Comparison of ENCODE assay signal across 12 cellular contexts in the genomic region with DNA sequence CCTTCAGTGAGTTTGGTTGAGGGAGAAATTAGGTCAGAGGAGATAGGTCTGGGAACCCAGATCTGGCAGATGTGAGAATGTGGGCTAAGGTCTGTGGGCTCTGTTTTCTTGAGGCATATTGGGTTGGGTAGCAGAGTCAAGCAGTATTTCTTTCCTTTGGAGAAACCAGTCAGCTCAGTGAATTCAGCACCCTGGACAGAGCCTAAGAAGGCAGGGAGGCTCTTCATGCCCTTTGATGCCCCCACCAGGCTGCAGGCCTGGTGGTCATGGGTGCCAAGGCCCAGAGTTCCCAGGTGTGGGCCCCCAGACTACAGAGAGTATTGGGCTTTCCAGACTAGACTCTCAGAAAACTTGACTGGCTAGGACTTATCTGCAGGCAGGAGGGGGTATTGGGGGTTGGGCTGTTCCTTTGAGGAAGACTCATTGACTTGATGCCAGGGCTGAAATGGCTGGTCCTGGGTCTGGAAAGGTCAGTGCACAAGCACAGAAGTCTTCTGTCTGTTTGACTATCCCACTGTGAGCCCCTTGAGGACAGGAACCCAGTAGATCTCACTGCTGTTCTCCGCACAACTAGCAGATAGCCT. TPM values are rescaled to one million over a fixed set of nuclear protein-coding genes. Genes with fewer than 3 reads are reported as not detected.
DNase-seq lines count a peak whose midpoint lies in the region; ATAC-seq, FAIRE-seq and TF ChIP-seq lines count a peak whose summit lies in the region.
"Had no signal": no experiment of that assay in that cellular context is flagged by ENCODE, and none has a peak within 500 bp of the region (broad histone marks: within the 10 kb centered on the region; RNA-seq: fewer than 3 reads in every experiment).

No MANE protein-coding gene starts in this region.

- H3K9ac ChIP-seq in MM.1S (ENCODE audit: low read length) = no peak overlapping the region
- no peak overlapping the region for H3K9ac ChIP-seq in K562 (ENCODE audit: insufficient read depth in 1 of 2, low read depth in 2 of 2, low read length in 2 of 2)
- H3K9ac ChIP-seq: parathyroid adenoma had no signal

- H3K9me3 ChIP-seq in MM.1S (replicated peaks; ENCODE audit: insufficient read depth, low read length) (no peaks in the 10 kb centered on the region), K562 (replicated peaks; ENCODE audit: control insufficient read depth, insufficient read depth, low read depth, low read length) (no peaks in the 10 kb centered on the region)

- H3K79me2 ChIP-seq in MM.1S (ENCODE audit: low read length) = no peaks in the 10 kb centered on the region
- no peaks in the 10 kb centered on the region for H3K79me2 ChIP-seq in K562 (ENCODE audit: control insufficient read depth, insufficient read depth, low read length)
- H3K79me2 ChIP-seq: parathyroid adenoma had no signal

- no peak overlapping the region for H3K27ac Mint-ChIP-seq in effector memory CD8-positive, alpha-beta T cell

- H2AFZ ChIP-seq in MM.1S (ENCODE audit: low read length) = no peak overlapping the region
- no peak overlapping the region for H2AFZ ChIP-seq in K562 (ENCODE audit: low read depth, low read length)
- H2AFZ ChIP-seq: parathyroid adenoma had no signal

- peaks cover 23 to 92% of the 10 kb centered on the region in 2 donors for H3K27me3 Mint-ChIP-seq in effector memory CD8-positive, alpha-beta T cell

- POLR2A ChIA-PET in K562 (lab: Yijun Ruan, JAX) = no interaction called here

- H4K20me1 ChIP-seq in MM.1S (ENCODE audit: insufficient read depth, low read length) = no peaks in the 10 kb centered on the region
- H4K20me1 ChIP-seq in K562 (replicated peaks; ENCODE audit: control insufficient read depth, insufficient read depth, low read length) = peaks cover 7% of the 10 kb centered on the region; the same call in 1 of the 2 replicates

- H3K4me1 Mint-ChIP-seq in effector memory CD8-positive, alpha-beta T cell (ENCODE audit: low read depth in 2 of 2) = no peaks in the 10 kb centered on the region

- peaks cover 37% of the 10 kb centered on the region for H3K27me3 ChIP-seq in MM.1S (replicated peaks; ENCODE audit: insufficient read depth, low read length)
- H3K27me3 ChIP-seq in K562 (ENCODE audit: control insufficient read depth in 2 of 2, insufficient read depth in 2 of 2, low read length in 2 of 2) = peaks cover 0 to 27% of the 10 kb centered on the region in 2 experiments; a peak in 3 of 5 replicates

- H3K4me3 Mint-ChIP-seq in effector memory CD8-positive, alpha-beta T cell = no peak overlapping the region

- TF ChIP-seq POLR2A in K562 (conservative IDR thresholded peaks at IDR 0.05) = no peak

- FAIRE-seq in K562 (lab: Jason Lieb, UNC) = no peak

- no peaks in the 10 kb centered on the region for H3K4me1 ChIP-seq in MM.1S (ENCODE audit: low read length)
- no peaks in the 10 kb centered on the region for H3K4me1 ChIP-seq in K562 (replicated peaks in 1 of 2; ENCODE audit: control insufficient read depth in 2 of 2, insufficient read depth in 2 of 2, low read length in 2 of 2)

- DNase-seq in GM12865 (ENCODE audit: low read depth) = peak; percentile 40
- peak; percentile 49 for DNase-seq in MM.1S
- peak in 1 of 4 experiments; percentile 36 for DNase-seq in K562 (ENCODE audit: extremely low read depth in 1 of 4, low spot score in 3 of 4)
- peak; percentile 21 for DNase-seq in medulla oblongata (ENCODE audit: extremely low spot score)
- DNase-seq in effector memory CD8-positive, alpha-beta T cell = no peak
- DNase-seq in NCI-H146 (lab: John Stamatoyannopoulos, UW) = no peak
- DNase-seq: activated gamma-delta T cell treated with Interleukin-2 at 50 U/mL for 16 hours, DMS79, NCI-H748 treated with DMSO at 0.1 percent for 48 hours had no signal

- ATAC-seq in K562 (no peak), GM18498 (IDR thresholded peaks at IDR 0.05; ENCODE audit: unreplicated experiment) (no peak), HG02885 (IDR thresholded peaks at IDR 0.05; ENCODE audit: poor library complexity, unreplicated experiment) (no peak)
- ATAC-seq in effector memory CD8-positive, alpha-beta T cell (replicated peaks) = no peak

- H3F3A ChIP-seq in MM.1S (ENCODE audit: insufficient read depth, low read length) = no peaks in the 10 kb centered on the region

- H3K4me3 ChIP-seq in GM12865 (ENCODE audit: low read depth, low read length) (no peak overlapping the region), MM.1S (ENCODE audit: low read length) (no peak overlapping the region), K562 (no peak overlapping the region)

- CTCF ChIA-PET in K562 (lab: Yijun Ruan, JAX; ENCODE audit: low intra/inter-chr PET ratio) = no interaction called here

- in situ Hi-C loops in K562 (cut with MboI) = no loop called here

- H3K36me3 Mint-ChIP-seq in effector memory CD8-positive, alpha-beta T cell (ENCODE audit: insufficient read depth) = no peaks in the 10 kb centered on the region

- intact Hi-C loops in K562 (cut with micrococcal nuclease) = no loop called here

- no peak overlapping the region for H3K4me2 ChIP-seq in MM.1S (ENCODE audit: low read depth, low read length)
- no peak overlapping the region for H3K4me2 ChIP-seq in K562 (ENCODE audit: insufficient read depth, low read length)

- 17% methylated on average over 1 of the region's 1 CpG for WGBS in K562 (ENCODE audit: insufficient coverage, low coverage, missing lambda C conversion rate)

- no peaks in the 10 kb centered on the region for H3K9me1 ChIP-seq in K562 (ENCODE audit: control insufficient read depth, insufficient read depth, low read length)

- no peaks in the 10 kb centered on the region for H3K9me2 ChIP-seq in MM.1S (replicated peaks; ENCODE audit: insufficient read depth, low read length)

- BruUV-seq in K562 (replicated peaks; lab: Mats Ljungman, UMichigan) = no TSS peak

- TF ChIP-seq RAD21 in K562 (CRISPR knock-in tag; conservative IDR thresholded peaks at IDR 0.05 in 1 of 2, IDR thresholded peaks at IDR 0.05 in 1 of 2) = no peak

- H3K9me3 Mint-ChIP-seq in effector memory CD8-positive, alpha-beta T cell = peaks cover 0 to 4% of the 10 kb centered on the region in 2 donors

- no peaks in the 10 kb centered on the region for H3K36me3 ChIP-seq in MM.1S (replicated peaks; ENCODE audit: insufficient read depth, low read length)
- H3K36me3 ChIP-seq in K562 (ENCODE audit: control insufficient read depth, insufficient read depth, low read length) = no peaks in the 10 kb centered on the region

- TF ChIP-seq CTCF in GM12865 (IDR thresholded peaks at IDR 0.05; ENCODE audit: insufficient read depth, low read depth, low read length, missing control alignments) = no peak
- no peak for TF ChIP-seq CTCF in MM.1S (IDR thresholded peaks at IDR 0.05; ENCODE audit: low read length)
- no peak for TF ChIP-seq CTCF in K562 (IDR thresholded peaks at IDR 0.05 in 2 of 3, conservative IDR thresholded peaks at IDR 0.05 in 1 of 3; ENCODE audit: insufficient read depth in 2 of 3, low read depth in 1 of 3, low read length in 3 of 3)

- TF ChIP-seq EP300 in K562 (IDR thresholded peaks at IDR 0.05; ENCODE audit: low read length) = no peak

- H3K27ac ChIP-seq in MM.1S (ENCODE audit: low read length) (no peak overlapping the region), K562 (ENCODE audit: extremely low read depth, low read depth, low read length) (no peak overlapping the region)
- H3K27ac ChIP-seq: parathyroid adenoma had no signal

TF ChIP-seq in K562, 482 proteins besides CTCF, POLR2A, EP300 and RAD21 (continues in another document):
- TF ChIP-seq, protein P1, sequence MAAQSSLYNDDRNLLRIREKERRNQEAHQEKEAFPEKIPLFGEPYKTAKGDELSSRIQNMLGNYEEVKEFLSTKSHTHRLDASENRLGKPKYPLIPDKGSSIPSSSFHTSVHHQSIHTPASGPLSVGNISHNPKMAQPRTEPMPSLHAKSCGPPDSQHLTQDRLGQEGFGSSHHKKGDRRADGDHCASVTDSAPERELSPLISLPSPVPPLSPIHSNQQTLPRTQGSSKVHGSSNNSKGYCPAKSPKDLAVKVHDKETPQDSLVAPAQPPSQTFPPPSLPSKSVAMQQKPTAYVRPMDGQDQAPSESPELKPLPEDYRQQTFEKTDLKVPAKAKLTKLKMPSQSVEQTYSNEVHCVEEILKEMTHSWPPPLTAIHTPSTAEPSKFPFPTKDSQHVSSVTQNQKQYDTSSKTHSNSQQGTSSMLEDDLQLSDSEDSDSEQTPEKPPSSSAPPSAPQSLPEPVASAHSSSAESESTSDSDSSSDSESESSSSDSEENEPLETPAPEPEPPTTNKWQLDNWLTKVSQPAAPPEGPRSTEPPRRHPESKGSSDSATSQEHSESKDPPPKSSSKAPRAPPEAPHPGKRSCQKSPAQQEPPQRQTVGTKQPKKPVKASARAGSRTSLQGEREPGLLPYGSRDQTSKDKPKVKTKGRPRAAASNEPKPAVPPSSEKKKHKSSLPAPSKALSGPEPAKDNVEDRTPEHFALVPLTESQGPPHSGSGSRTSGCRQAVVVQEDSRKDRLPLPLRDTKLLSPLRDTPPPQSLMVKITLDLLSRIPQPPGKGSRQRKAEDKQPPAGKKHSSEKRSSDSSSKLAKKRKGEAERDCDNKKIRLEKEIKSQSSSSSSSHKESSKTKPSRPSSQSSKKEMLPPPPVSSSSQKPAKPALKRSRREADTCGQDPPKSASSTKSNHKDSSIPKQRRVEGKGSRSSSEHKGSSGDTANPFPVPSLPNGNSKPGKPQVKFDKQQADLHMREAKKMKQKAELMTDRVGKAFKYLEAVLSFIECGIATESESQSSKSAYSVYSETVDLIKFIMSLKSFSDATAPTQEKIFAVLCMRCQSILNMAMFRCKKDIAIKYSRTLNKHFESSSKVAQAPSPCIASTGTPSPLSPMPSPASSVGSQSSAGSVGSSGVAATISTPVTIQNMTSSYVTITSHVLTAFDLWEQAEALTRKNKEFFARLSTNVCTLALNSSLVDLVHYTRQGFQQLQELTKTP (IDR thresholded peaks at IDR 0.05; ENCODE audit: low read depth in 1 of 2, partially characterized antibody in 2 of 2) = peak in 1 of 2 experiments; percentile 55

RNA-seq across cellular contexts. Expression of a gene that starts 45.3 kb away (rescaled TPM):
- total RNA-seq in K562 (2011; cell fraction: chromatin; rRNA removed; ENCODE audit: low replicate concordance) = 0.42 TPM in 1 of 2 replicates, not detected in the other
- 0.26 and 1.7 TPM in 2 replicates for total RNA-seq in K562 (2011; cell fraction: nucleolus; rRNA removed)
- 0.38 and 1.0 TPM in 2 replicates for total RNA-seq in K562 (2011; cell fraction: nucleoplasm; rRNA removed)
- total RNA-seq in K562 (2014; rRNA removed) = 0.09 and 0.33 TPM in 2 replicates
- total RNA-seq in K562 (2014; rRNA removed; fragmentation: Illumina TruSeq; extraction: Trizol) = 0.25 TPM in 1 of 2 replicates, not detected in the other
- total RNA-seq in K562 (2015; rRNA removed; fragmentation: Illumina TruSeq; extraction: Trizol) = not detected in 2 replicates
- total RNA-seq in K562 (2021) = 0.53 and 0.74 TPM in 2 replicates
- polyA plus RNA-seq in K562 (2011; rRNA removed) = 0.09 and 0.11 TPM in 2 replicates
- polyA plus RNA-seq in K562 (2011; cell fraction: cytosol; rRNA removed) = 0.13 and 0.25 TPM in 2 replicates
- polyA plus RNA-seq in K562 (2011; cell fraction: nucleus; rRNA removed) = 0.43 TPM in 1 of 2 replicates, not detected in the other
- polyA plus RNA-seq in K562 (2012) = 0.12 and 0.48 TPM in 2 replicates
- 0.45 and 0.69 TPM in 2 replicates for polyA plus RNA-seq in K562 (2014; fragmentation: Illumina TruSeq; extraction: Trizol)
- polyA plus RNA-seq in K562 (2014; fragmentation: Nextera tagmentation; extraction: Ambion mirVana) = under 1 TPM in 1 of 2 experiments, not detected in 1; 0.21 TPM
- polyA plus RNA-seq in K562 (2014; rRNA removed) = 0.09 and 0.23 TPM in 2 replicates
- polyA minus RNA-seq in K562 (2011; rRNA and poly(A)+ RNA removed) = 0.39 TPM in 1 of 2 replicates, not detected in the other
- not detected in 2 replicates for polyA minus RNA-seq in K562 (2011; cell fraction: cytosol; rRNA and poly(A)+ RNA removed)
- polyA minus RNA-seq in K562 (2011; cell fraction: nucleus; rRNA and poly(A)+ RNA removed) = not detected in 2 replicates

Comparison
In these comparisons a context has a peak if more than half of its experiments do, and no peak if none do; other contexts are left out.
1. DNase-seq: peak in GM12865 (single experiment), MM.1S (single experiment) and medulla oblongata (single experiment); none in effector memory CD8-positive, alpha-beta T cell (0 of 3) and NCI-H146 (single experiment).